ENCODE assay signal across 8 cellular contexts in genomic region chr20:63572788-63573738, GRCh38. TPM values are rescaled to one million over a fixed set of nuclear protein-coding genes. Genes with fewer than 3 reads are reported as not detected.
DNase-seq lines count a peak whose midpoint lies in the region; ATAC-seq and TF ChIP-seq lines count a peak whose summit lies in the region.

No MANE protein-coding gene starts in this region.

- H3K27me3 Mint-ChIP-seq in activated naive CD4-positive, alpha-beta T cell treated with anti-CD3 and anti-CD28 coated beads, Interleukin-2, amount 10 ng/mL, durations not matched to agents 7 days and 5 days, result peaks cover 65% of the 10 kb centered on the region

- TF ChIP-seq EP300 in upper lobe of left lung (IDR thresholded peaks at IDR 0.05), result no peak

- peak overlapping the region; percentile 76 for H3K4me3 Mint-ChIP-seq in activated naive CD4-positive, alpha-beta T cell treated with anti-CD3 and anti-CD28 coated beads, Interleukin-2, amount 10 ng/mL, durations not matched to agents 7 days and 5 days

- TF ChIP-seq POLR2A in adrenal gland (IDR thresholded peaks at IDR 0.05) (no peak), upper lobe of left lung (IDR thresholded peaks at IDR 0.05) (no peak)

- 68 to 89% (median 85%) methylated on average over 9 to 35 of the region's 35 CpGs for WGBS in adrenal gland, 4 donors
- WGBS in liver, result 88% methylated on average over 35 of the region's 35 CpGs
- WGBS in upper lobe of left lung, 2 donors, result 27 to 76% methylated on average over 3 to 22 of the region's 35 CpGs

- peak overlapping the region; percentile 94 to 95 for H3K9ac ChIP-seq in liver (ENCODE audit: low read depth in 1 of 2, low read length in 2 of 2)

- peak overlapping the region in 1 of 5 donors; percentile 85 for H3K27ac ChIP-seq in adrenal gland
- peak overlapping the region; percentile 9 to 46 for H3K27ac ChIP-seq in liver (ENCODE audit: low read depth in 1 of 2, low read length in 2 of 2)
- H3K27ac ChIP-seq in upper lobe of left lung, result peak overlapping the region; percentile 80 to 94 (median 88)

- H3K27ac Mint-ChIP-seq in activated naive CD4-positive, alpha-beta T cell treated with anti-CD3 and anti-CD28 coated beads, Interleukin-2, amount 10 ng/mL, durations not matched to agents 7 days and 5 days, result peak overlapping the region; percentile 52

- DNase-seq in activated naive CD4-positive, alpha-beta T cell treated with anti-CD3 and anti-CD28 coated beads, Interleukin-2, amount 10 ng/mL, durations not matched to agents 7 days and 5 days, result peak; percentile 21
- no peak for DNase-seq in activated naive CD4-positive, alpha-beta T cell treated with Interleukin-2 at 50 U/mL for 16 hours
- DNase-seq in adrenal gland (no peak), upper lobe of left lung (peak in 1 of 2 donors; percentile 82)

- no peak for TF ChIP-seq RAD21 in liver (IDR thresholded peaks at IDR 0.05)

- peak overlapping the region in 3 of 4 donors; percentile 56 to 83 (median 74) for H3K4me3 ChIP-seq in adrenal gland
- peak overlapping the region; percentile 68 to 96 (median 71) for H3K4me3 ChIP-seq in liver (ENCODE audit: low read depth in 1 of 3, low read length in 3 of 3)
- H3K4me3 ChIP-seq in upper lobe of left lung, result peak overlapping the region; percentile 68 to 90 (median 77)

- H3K4me1 Mint-ChIP-seq in activated naive CD4-positive, alpha-beta T cell treated with anti-CD3 and anti-CD28 coated beads, Interleukin-2, amount 10 ng/mL, durations not matched to agents 7 days and 5 days, result peaks cover 16% of the 10 kb centered on the region

- TF ChIP-seq CTCF in adrenal gland (IDR thresholded peaks at IDR 0.05) (peak in 1 of 6 experiments; percentile 12), liver (IDR thresholded peaks at IDR 0.05; ENCODE audit: low read depth, low read length, missing input control) (no peak), upper lobe of left lung (IDR thresholded peaks at IDR 0.05) (peak in 3 of 6 experiments; percentile 17 to 36 (median 28))

- H3K36me3 Mint-ChIP-seq in activated naive CD4-positive, alpha-beta T cell treated with anti-CD3 and anti-CD28 coated beads, Interleukin-2, amount 10 ng/mL, durations not matched to agents 7 days and 5 days, result no peaks in the 10 kb centered on the region

- ATAC-seq in upper lobe of left lung (ENCODE audit: low FRiP score in 2 of 2) (peak in 1 of 2 donors; percentile 2), GM18873 (IDR thresholded peaks at IDR 0.05; ENCODE audit: low FRiP score, unreplicated experiment) (no peak), HG02588 (IDR thresholded peaks at IDR 0.05; ENCODE audit: unreplicated experiment) (no peak), HG03457 (IDR thresholded peaks at IDR 0.05; ENCODE audit: unreplicated experiment) (no peak)

- H3K4me1 ChIP-seq in adrenal gland (replicated peaks in 1 of 2), result peaks cover 5 to 6% of the 10 kb centered on the region in 2 donors
- peaks cover 6 to 27% (median 20%) of the 10 kb centered on the region in 4 donors for H3K4me1 ChIP-seq in liver (ENCODE audit: control insufficient read depth in 4 of 4, insufficient read depth in 4 of 4, low read length in 3 of 4)
- H3K4me1 ChIP-seq in upper lobe of left lung, result peaks cover 17 to 39% (median 32%) of the 10 kb centered on the region in 4 donors

- H3K36me3 ChIP-seq in adrenal gland (replicated peaks in 1 of 2) (no peaks in the 10 kb centered on the region), liver (ENCODE audit: control insufficient read depth in 4 of 4, insufficient read depth in 3 of 4, low read depth in 1 of 4, low read length in 3 of 4) (peaks cover 0 to 6% (median 0%) of the 10 kb centered on the region in 4 donors), upper lobe of left lung (peaks cover 0 to 19% (median 9%) of the 10 kb centered on the region in 4 donors)

- CTCF ChIA-PET in activated naive CD4-positive, alpha-beta T cell treated with anti-CD3 and anti-CD28 coated beads, Interleukin-2, amount 10 ng/mL, durations not matched to agents 7 days and 5 days (lab: Charles Lee), result interaction anchor here (1.3 to 1.5 kb wide), 3 partner anchors 15 to 466 kb away, joined by 3 to 4 read pairs (median 3); no protein-coding TSS in a partner anchor

- no peaks in the 10 kb centered on the region for H3K9me3 Mint-ChIP-seq in activated naive CD4-positive, alpha-beta T cell treated with anti-CD3 and anti-CD28 coated beads, Interleukin-2, amount 10 ng/mL, durations not matched to agents 7 days and 5 days

- H3K27me3 ChIP-seq in adrenal gland (no peaks in the 10 kb centered on the region), liver (ENCODE audit: control insufficient read depth in 4 of 4, insufficient read depth in 4 of 4, low read length in 3 of 4) (no peaks in the 10 kb centered on the region), upper lobe of left lung (no peaks in the 10 kb centered on the region)

- intact Hi-C loops in adrenal gland (cut with DNase I), result no loop called here

- no peaks in the 10 kb centered on the region for H3K9me3 ChIP-seq in adrenal gland (replicated peaks in 1 of 3)
- H3K9me3 ChIP-seq in liver (ENCODE audit: control insufficient read depth in 4 of 4, low read length in 3 of 4), result no peaks in the 10 kb centered on the region
- H3K9me3 ChIP-seq in upper lobe of left lung, result no peaks in the 10 kb centered on the region

TF ChIP-seq in liver, 16 proteins besides CTCF, POLR2A, EP300 and RAD21:
- no peak for TF ChIP-seq FOXA2 (IDR thresholded peaks at IDR 0.05)

RNA-seq across cellular contexts. Expression of gene HELZ2, which starts 1.0 kb away (rescaled TPM):
- 10 to 100 TPM; 17.5 to 54.4 (median 33.2) TPM for total RNA-seq in adrenal gland
- 10 to 100 TPM in 1 of 3 donors, 1 to 10 TPM in 2; 4.0 to 18.7 (median 4.3) TPM for polyA plus RNA-seq in adrenal gland
- 10 to 100 TPM; 21.3 to 26.6 TPM for total RNA-seq in liver
- polyA plus RNA-seq in liver, result 1 to 10 TPM; 3.7 to 9.6 TPM
- 100 to 1,000 TPM in 1 of 6 donors, 10 to 100 TPM in 5; 40.1 to 102 (median 56.6) TPM for total RNA-seq in upper lobe of left lung

RNA-seq across cellular contexts. Expression of gene FNDC11, which starts 19.1 kb away (rescaled TPM):
- under 1 TPM in 5 of 8 donors, not detected in 3; 0.25 to 0.83 (median 0.42) TPM for total RNA-seq in adrenal gland
- under 1 TPM in 2 of 3 donors, not detected in 1; 0.20 to 0.64 TPM for polyA plus RNA-seq in adrenal gland
- total RNA-seq in liver, result under 1 TPM in 1 of 2 donors, not detected in 1; under 0.01 TPM
- under 1 TPM in 1 of 2 donors, not detected in 1; 0.01 TPM for polyA plus RNA-seq in liver
- total RNA-seq in upper lobe of left lung, result 1 to 10 TPM in 4 of 6 donors, under 1 TPM in 2; 0.29 to 6.5 (median 1.4) TPM

RNA-seq across cellular contexts. Expression of gene SRMS, which starts 25.5 kb away (rescaled TPM):
- total RNA-seq in adrenal gland (not detected), liver (not detected), upper lobe of left lung (not detected)
- polyA plus RNA-seq in adrenal gland (not detected), liver (not detected)

RNA-seq across cellular contexts. Expression of gene PTK6, which starts 35.9 kb away (rescaled TPM):
- total RNA-seq in adrenal gland, result under 1 TPM in 5 of 8 donors, not detected in 3; 0.19 to 0.41 (median 0.36) TPM
- polyA plus RNA-seq in adrenal gland, result under 1 TPM in 2 of 3 donors, not detected in 1; 0.27 to 0.72 TPM
- 1 to 10 TPM in 1 of 2 donors, under 1 TPM in 1; 0.05 to 1.2 TPM for total RNA-seq in liver
- under 1 TPM; 0.11 to 0.36 TPM for polyA plus RNA-seq in liver
- 1 to 10 TPM; 3.3 to 9.8 (median 6.0) TPM for total RNA-seq in upper lobe of left lung

RNA-seq across cellular contexts. Expression of gene PPDPF, which starts 52.5 kb away (rescaled TPM):
- total RNA-seq in adrenal gland (100 to 1,000 TPM in 3 of 8 donors, 10 to 100 TPM in 5; 13.4 to 193 (median 81.3) TPM), liver (10 to 100 TPM; 25.1 to 25.5 TPM), upper lobe of left lung (100 to 1,000 TPM in 5 of 6 donors, 10 to 100 TPM in 1; 91.1 to 468 (median 416) TPM)
- polyA plus RNA-seq in adrenal gland (100 to 1,000 TPM in 2 of 3 donors, 10 to 100 TPM in 1; 10.5 to 158 (median 139) TPM), liver (100 to 1,000 TPM in 1 of 2 donors, 1 to 10 TPM in 1; 8.3 to 196 TPM)
